20 cellular contexts compared by ENCODE assay signal in genomic region chr11:132683602-132684001, GRCh38.
"Had no signal": no experiment of that assay in that cellular context is flagged by ENCODE, and none has a peak within 500 bp of the region (broad histone marks: within the 10 kb centered on the region; RNA-seq: fewer than 3 reads in every experiment).

No MANE protein-coding gene starts in this region.

- H3K4me3 ChIP-seq: colonic mucosa, gastrocnemius medialis, heart right ventricle, right atrium auricular region, tibial artery, vagina had no signal

- H3K4me1 ChIP-seq: colonic mucosa, gastrocnemius medialis, right atrium auricular region, tibial artery, vagina had no signal

- H3K4me3 Mint-ChIP-seq: activated naive CD8-positive, alpha-beta T cell treated with anti-CD3 and anti-CD28 coated beads for 36 hours; activated T-cell treated with anti-CD3 and anti-CD28 coated beads, Interleukin-2, amount 50 U/mL, for 24 hours; mesothelial cell of epicardium; stimulated activated memory B cell treated with anti-CD40 and anti-IgM and Interleukin-4, amounts not matched to agents 10 μg/mL and 1 μg/mL and 100 μg/mL, for 72 hours had no signal

- FAIRE-seq: endothelial cell of umbilical vein, kidney, TTC549 had no signal

- H3K4me1 Mint-ChIP-seq: mesothelial cell of epicardium; stimulated activated memory B cell treated with anti-CD40 and anti-IgM and Interleukin-4, amounts not matched to agents 10 μg/mL and 1 μg/mL and 100 μg/mL, for 72 hours had no signal

- H3K36me3 Mint-ChIP-seq: activated naive CD8-positive, alpha-beta T cell treated with anti-CD3 and anti-CD28 coated beads for 36 hours; mesothelial cell of epicardium; stimulated activated memory B cell treated with anti-CD40 and anti-IgM and Interleukin-4, amounts not matched to agents 10 μg/mL and 1 μg/mL and 100 μg/mL, for 72 hours had no signal

- H3K27ac Mint-ChIP-seq: activated naive CD8-positive, alpha-beta T cell treated with anti-CD3 and anti-CD28 coated beads for 36 hours; activated T-cell treated with anti-CD3 and anti-CD28 coated beads, Interleukin-2, amount 50 U/mL, for 24 hours; mesothelial cell of epicardium; stimulated activated memory B cell treated with anti-CD40 and anti-IgM and Interleukin-4, amounts not matched to agents 10 μg/mL and 1 μg/mL and 100 μg/mL, for 72 hours had no signal

- H3K9me3 ChIP-seq: colonic mucosa, gastrocnemius medialis, right atrium auricular region, vagina had no signal

- H3K27me3 ChIP-seq: colonic mucosa, gastrocnemius medialis, heart right ventricle, right atrium auricular region, tibial artery, vagina had no signal

- H3K27me3 Mint-ChIP-seq: activated naive CD8-positive, alpha-beta T cell treated with anti-CD3 and anti-CD28 coated beads for 36 hours; activated T-cell treated with anti-CD3 and anti-CD28 coated beads, Interleukin-2, amount 50 U/mL, for 24 hours; stimulated activated memory B cell treated with anti-CD40 and anti-IgM and Interleukin-4, amounts not matched to agents 10 μg/mL and 1 μg/mL and 100 μg/mL, for 72 hours had no signal

- H3K27ac ChIP-seq: colonic mucosa, gastrocnemius medialis, heart right ventricle, right atrium auricular region, tibial artery, vagina had no signal

- ATAC-seq: gastrocnemius medialis; heart right ventricle; left ventricle myocardium superior; stimulated activated memory B cell treated with anti-CD40 and anti-IgM and Interleukin-4, amounts not matched to agents 10 μg/mL and 1 μg/mL and 100 μg/mL, for 72 hours had no signal

- H3K9me3 Mint-ChIP-seq: activated naive CD8-positive, alpha-beta T cell treated with anti-CD3 and anti-CD28 coated beads for 36 hours had no signal

- DNase-seq: activated CD4-positive, alpha-beta T cell treated with anti-CD3 and anti-CD28 coated beads, Interleukin-2, amount 50 U/mL, for 4 hours; activated CD4-positive, CD25-positive, alpha-beta regulatory T cell treated with anti-CD3 and anti-CD28 coated beads, Interleukin-2, amount 50 U/mL, for 72 hours; activated effector memory CD4-positive, alpha-beta T cell treated with anti-CD3 and anti-CD28 coated beads, Interleukin-2, amount 50 U/mL, for 16 hours; activated naive CD8-positive, alpha-beta T cell treated with anti-CD3 and anti-CD28 coated beads for 36 hours; activated T-cell treated with anti-CD3 and anti-CD28 coated beads, Interleukin-2, amount 50 U/mL, for 24 hours; anterior cingulate cortex; colonic mucosa; gastrocnemius medialis; heart right ventricle; kidney; left ventricle myocardium superior; posterior cingulate gyrus; T-helper 2 cell; tibial artery had no signal

- H3K36me3 ChIP-seq: colonic mucosa, gastrocnemius medialis, heart right ventricle, right atrium auricular region, tibial artery, vagina had no signal
